Comparison of ENCODE assay signal across 12 cellular contexts in genomic region chr2:37802899-37803379, GRCh38.
DNase-seq lines count a peak whose midpoint lies in the region; ATAC-seq, FAIRE-seq and TF ChIP-seq lines count a peak whose summit lies in the region.
"Had no signal": no experiment of that assay in that cellular context is flagged by ENCODE, and none has a peak within 500 bp of the region (broad histone marks: within the 10 kb centered on the region; RNA-seq: fewer than 3 reads in every experiment).

No MANE protein-coding gene starts in this region.

- TF ChIP-seq POLR2A in H54 (IDR thresholded peaks at IDR 0.05; ENCODE audit: low read depth, low read length) = no peak

- TF ChIP-seq CTCF in 22Rv1 (IDR thresholded peaks at IDR 0.05) = no peak

- no peak for DNase-seq in H54 (ENCODE audit: insufficient read length, low spot score)
- peak; percentile 13 for DNase-seq in T1000 (lab: John Stamatoyannopoulos, UW)
- DNase-seq in glomerular visceral epithelial cell (ENCODE audit: extremely low spot score) = peak; percentile 76
- no peak for DNase-seq in Ammon's horn (ENCODE audit: low spot score)
- DNase-seq: activated effector memory CD4-positive, alpha-beta T cell treated with anti-CD3 and anti-CD28 coated beads, Interleukin-2, amount 50 U/mL, for 16 hours; C1 segment of cervical spinal cord; NCI-H526 treated with DMSO at 0.1 percent for 48 hours had no signal

- peak; percentile 66 for FAIRE-seq in H54 (lab: Jason Lieb, UNC)
- FAIRE-seq: endometrium had no signal

- peak overlapping the region; percentile 52 for H3K27ac ChIP-seq in 22Rv1

- ATAC-seq in HG03442 (IDR thresholded peaks at IDR 0.05; ENCODE audit: unreplicated experiment) (no peak), GM19395 (IDR thresholded peaks at IDR 0.05; ENCODE audit: unreplicated experiment) (no peak), HG03457 (IDR thresholded peaks at IDR 0.05; ENCODE audit: unreplicated experiment) (no peak)

Comparison
In these comparisons a context has a peak if more than half of its experiments do, and no peak if none do; other contexts are left out.
1. DNase-seq: peak in T1000 (single experiment) and glomerular visceral epithelial cell (single experiment); none in H54 (single experiment) and Ammon's horn (single experiment).